ENCODE assay signal across 8 cellular contexts in the genomic region with DNA sequence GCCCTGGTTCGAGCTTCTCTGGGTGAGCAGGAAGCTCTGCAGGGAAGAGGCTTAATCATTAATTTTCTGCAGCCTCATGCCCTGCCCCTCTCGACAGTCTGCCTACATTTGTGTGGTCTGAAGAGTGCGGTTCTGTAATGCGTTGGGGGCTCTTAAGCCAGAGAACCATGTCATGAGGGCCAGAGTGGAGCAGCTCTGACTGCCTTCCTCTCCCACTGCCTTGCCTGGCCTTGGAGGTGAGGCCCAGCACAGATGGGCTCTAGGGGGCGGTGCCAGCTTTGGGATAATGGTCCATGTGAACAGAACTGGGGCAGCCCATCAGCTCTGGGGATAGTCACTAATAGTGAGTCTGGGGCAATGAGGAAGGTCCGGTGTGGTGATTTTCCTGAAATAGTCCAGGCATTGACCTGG. TPM values are rescaled to one million over a fixed set of nuclear protein-coding genes. Genes with fewer than 3 reads are reported as not detected.
A peak's percentile ranks its signal among the peaks of the same experiment; 100 is the strongest.
DNase-seq lines count a peak whose midpoint lies in the region; ATAC-seq and TF ChIP-seq lines count a peak whose summit lies in the region.
"Had no signal": no experiment of that assay in that cellular context is flagged by ENCODE, and none has a peak within 500 bp of the region (broad histone marks: within the 10 kb centered on the region; RNA-seq: fewer than 3 reads in every experiment).

No MANE protein-coding gene starts in this region.

- H3K9me3 Mint-ChIP-seq in HFFc6 = no peaks in the 10 kb centered on the region
- no peaks in the 10 kb centered on the region for H3K9me3 Mint-ChIP-seq in naive thymus-derived CD8-positive, alpha-beta T cell

- H3K4me1 ChIP-seq in adrenal gland (replicated peaks in 1 of 2) (peaks cover 4 to 23% of the 10 kb centered on the region in 2 donors), smooth muscle cell (ENCODE audit: low read depth) (peaks cover 6% of the 10 kb centered on the region)

- no peak for ATAC-seq in naive thymus-derived CD8-positive, alpha-beta T cell

- 62 to 78% (median 69%) methylated on average over 5 to 6 of the region's 6 CpGs for WGBS in adrenal gland, 4 donors
- WGBS in smooth muscle cell (ENCODE audit: low lambda C conversion rate) = 50% methylated on average over 6 of the region's 6 CpGs

- no peak overlapping the region for H2AFZ ChIP-seq in smooth muscle cell (ENCODE audit: low read depth)

- H3K27me3 Mint-ChIP-seq in HFFc6 (ENCODE audit: insufficient read depth) = peaks cover 41% of the 10 kb centered on the region
- peaks cover 0 to 19% (median 4%) of the 10 kb centered on the region in 5 donors for H3K27me3 Mint-ChIP-seq in naive thymus-derived CD8-positive, alpha-beta T cell

- peaks cover 1% of the 10 kb centered on the region; the same call in 1 of the 2 replicates for H3K4me1 Mint-ChIP-seq in HFFc6 (ENCODE audit: low read depth)
- H3K4me1 Mint-ChIP-seq in naive thymus-derived CD8-positive, alpha-beta T cell = peaks cover 8 to 31% (median 27%) of the 10 kb centered on the region in 4 donors

- H3K4me3 Mint-ChIP-seq in HFFc6 = no peak overlapping the region
- peak overlapping the region in 9 of 10 donors; percentile 24 to 97 (median 82) for H3K4me3 Mint-ChIP-seq in naive thymus-derived CD8-positive, alpha-beta T cell

- H3K36me3 ChIP-seq in adrenal gland (replicated peaks in 1 of 2) = no peaks in the 10 kb centered on the region
- H3K36me3 ChIP-seq in smooth muscle cell (ENCODE audit: low read depth) = no peaks in the 10 kb centered on the region

- POLR2A ChIA-PET in naive thymus-derived CD8-positive, alpha-beta T cell (lab: Charles Lee) = interaction anchor here (1.3 kb wide), 1 partner anchor 73 kb away, joined by 5 read pairs; the partner anchor contains the start of gene MICU2

- H3K27me3 ChIP-seq in adrenal gland = no peaks in the 10 kb centered on the region
- H3K27me3 ChIP-seq in smooth muscle cell (ENCODE audit: low read depth) = peaks cover 53% of the 10 kb centered on the region

- H3K4me2 ChIP-seq in smooth muscle cell = no peak overlapping the region

- no peak for TF ChIP-seq POLR2A in adrenal gland (IDR thresholded peaks at IDR 0.05)

- H3F3A ChIP-seq in smooth muscle cell (ENCODE audit: low read depth) = peaks cover under 1% of the 10 kb centered on the region

- peak; percentile 29; the same call in 1 of the 2 replicates for TF ChIP-seq CTCF in HFFc6 (IDR thresholded peaks at IDR 0.05)
- no peak for TF ChIP-seq CTCF in adrenal gland (IDR thresholded peaks at IDR 0.05)
- no peak for TF ChIP-seq CTCF in smooth muscle cell (IDR thresholded peaks at IDR 0.05; ENCODE audit: borderline replicate concordance, insufficient read depth, poor library complexity, severe bottlenecking)

- H3K27ac ChIP-seq in adrenal gland = peak overlapping the region in 1 of 5 donors; percentile 1
- no peak overlapping the region for H3K27ac ChIP-seq in smooth muscle cell (ENCODE audit: low read depth)

- DNase-seq in DMS153 treated with DMSO at 0.1 percent for 48 hours (lab: John Stamatoyannopoulos, UW; ENCODE audit: unreplicated experiment) (peak; percentile 18), HFFc6 (no peak), adrenal gland (peak in 4 of 7 donors; percentile 22 to 62 (median 34)), EL (no peak), smooth muscle cell (lab: John Stamatoyannopoulos, UW; ENCODE audit: unreplicated experiment) (no peak), dedifferentiated amniotic fluid mesenchymal stem cell (ENCODE audit: extremely low spot score) (no peak)
- peak in 1 of 10 donors; percentile 67 for DNase-seq in naive thymus-derived CD8-positive, alpha-beta T cell
- DNase-seq: stimulated activated CD4-positive, alpha-beta T cell treated with anti-CD3 and anti-CD28 coated beads, Interleukin-1b, Interleukin-23, amount 100 ng/mL, for 48 hours had no signal

- no peaks in the 10 kb centered on the region for H3K79me2 ChIP-seq in smooth muscle cell (ENCODE audit: low read depth)

- H3K4me3 ChIP-seq in adrenal gland = no peak overlapping the region
- H3K4me3 ChIP-seq in smooth muscle cell = no peak overlapping the region

- no peak overlapping the region for H3K9ac ChIP-seq in smooth muscle cell (ENCODE audit: low read depth)

- intact Hi-C loops in adrenal gland (cut with DNase I) = no loop called here

- H4K20me1 ChIP-seq in smooth muscle cell (ENCODE audit: low read depth) = no peaks in the 10 kb centered on the region

- no peaks in the 10 kb centered on the region for H3K9me3 ChIP-seq in adrenal gland (replicated peaks in 1 of 3)
- no peaks in the 10 kb centered on the region for H3K9me3 ChIP-seq in smooth muscle cell (replicated peaks; ENCODE audit: low read depth)

- no peaks in the 10 kb centered on the region for H3K36me3 Mint-ChIP-seq in HFFc6 (ENCODE audit: low read depth)
- no peaks in the 10 kb centered on the region for H3K36me3 Mint-ChIP-seq in naive thymus-derived CD8-positive, alpha-beta T cell

- H3K27ac Mint-ChIP-seq in HFFc6 = no peak overlapping the region
- no peak overlapping the region for H3K27ac Mint-ChIP-seq in naive thymus-derived CD8-positive, alpha-beta T cell

RNA-seq across cellular contexts. Expression of gene FGF9, which starts 5.7 kb away (rescaled TPM):
- total RNA-seq in HFFc6 (2021; fragmentation: NEBNext Ultra II Directional; extraction: Animal tissue kit (Norgen Biotek cat#: 25700)) = not detected
- total RNA-seq in adrenal gland (10 to 100 TPM in 2 of 8 donors, 1 to 10 TPM in 6; 1.4 to 12.8 (median 2.9) TPM), smooth muscle cell (0.67 TPM in 1 of 2 replicates, not detected in the other)
- polyA plus RNA-seq in adrenal gland (1 to 10 TPM; 2.9 to 5.6 (median 5.5) TPM), smooth muscle cell (0.37 and 0.56 TPM in 2 replicates)
- total RNA-seq in naive thymus-derived CD8-positive, alpha-beta T cell = 1 to 10 TPM; 4.6 to 5.0 TPM
- polyA plus RNA-seq in naive thymus-derived CD8-positive, alpha-beta T cell = 1 to 10 TPM; 1.3 to 3.5 (median 1.9) TPM

Comparison
In these comparisons a context has a peak if more than half of its experiments do, and no peak if none do; other contexts are left out.
1. DNase-seq: peak in DMS153 treated with DMSO at 0.1 percent for 48 hours (single experiment) and adrenal gland (4 of 7); none in HFFc6 (single experiment), EL (single experiment), smooth muscle cell (single experiment) and dedifferentiated amniotic fluid mesenchymal stem cell (single experiment).